2 cellular contexts compared by ENCODE assay signal in genomic region chr6:11921017-11921438, GRCh38.
A peak's percentile ranks its signal among the peaks of the same experiment; 100 is the strongest.
TF ChIP-seq lines count a peak whose summit lies in the region.

No MANE protein-coding gene starts in this region.

TF ChIP-seq in HEK293, 187 proteins besides CTCF, POLR2A, EP300 and RAD21 (continued from another document and continues in another):
- TF ChIP-seq ZXDB (tag by site-specific recombination; IDR thresholded peaks at IDR 0.05), result no peak
- TF ChIP-seq ZNF530 (tag by site-specific recombination; IDR thresholded peaks at IDR 0.05; ENCODE audit: low read depth), result no peak
- no peak for TF ChIP-seq ZNF341 (tag by site-specific recombination; IDR thresholded peaks at IDR 0.05; ENCODE audit: low read depth)
- TF ChIP-seq, protein P1, sequence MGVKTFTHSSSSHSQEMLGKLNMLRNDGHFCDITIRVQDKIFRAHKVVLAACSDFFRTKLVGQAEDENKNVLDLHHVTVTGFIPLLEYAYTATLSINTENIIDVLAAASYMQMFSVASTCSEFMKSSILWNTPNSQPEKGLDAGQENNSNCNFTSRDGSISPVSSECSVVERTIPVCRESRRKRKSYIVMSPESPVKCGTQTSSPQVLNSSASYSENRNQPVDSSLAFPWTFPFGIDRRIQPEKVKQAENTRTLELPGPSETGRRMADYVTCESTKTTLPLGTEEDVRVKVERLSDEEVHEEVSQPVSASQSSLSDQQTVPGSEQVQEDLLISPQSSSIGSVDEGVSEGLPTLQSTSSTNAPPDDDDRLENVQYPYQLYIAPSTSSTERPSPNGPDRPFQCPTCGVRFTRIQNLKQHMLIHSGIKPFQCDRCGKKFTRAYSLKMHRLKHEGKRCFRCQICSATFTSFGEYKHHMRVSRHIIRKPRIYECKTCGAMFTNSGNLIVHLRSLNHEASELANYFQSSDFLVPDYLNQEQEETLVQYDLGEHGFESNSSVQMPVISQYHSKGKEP (tag by site-specific recombination; IDR thresholded peaks at IDR 0.05), result no peak
- TF ChIP-seq, protein P2, sequence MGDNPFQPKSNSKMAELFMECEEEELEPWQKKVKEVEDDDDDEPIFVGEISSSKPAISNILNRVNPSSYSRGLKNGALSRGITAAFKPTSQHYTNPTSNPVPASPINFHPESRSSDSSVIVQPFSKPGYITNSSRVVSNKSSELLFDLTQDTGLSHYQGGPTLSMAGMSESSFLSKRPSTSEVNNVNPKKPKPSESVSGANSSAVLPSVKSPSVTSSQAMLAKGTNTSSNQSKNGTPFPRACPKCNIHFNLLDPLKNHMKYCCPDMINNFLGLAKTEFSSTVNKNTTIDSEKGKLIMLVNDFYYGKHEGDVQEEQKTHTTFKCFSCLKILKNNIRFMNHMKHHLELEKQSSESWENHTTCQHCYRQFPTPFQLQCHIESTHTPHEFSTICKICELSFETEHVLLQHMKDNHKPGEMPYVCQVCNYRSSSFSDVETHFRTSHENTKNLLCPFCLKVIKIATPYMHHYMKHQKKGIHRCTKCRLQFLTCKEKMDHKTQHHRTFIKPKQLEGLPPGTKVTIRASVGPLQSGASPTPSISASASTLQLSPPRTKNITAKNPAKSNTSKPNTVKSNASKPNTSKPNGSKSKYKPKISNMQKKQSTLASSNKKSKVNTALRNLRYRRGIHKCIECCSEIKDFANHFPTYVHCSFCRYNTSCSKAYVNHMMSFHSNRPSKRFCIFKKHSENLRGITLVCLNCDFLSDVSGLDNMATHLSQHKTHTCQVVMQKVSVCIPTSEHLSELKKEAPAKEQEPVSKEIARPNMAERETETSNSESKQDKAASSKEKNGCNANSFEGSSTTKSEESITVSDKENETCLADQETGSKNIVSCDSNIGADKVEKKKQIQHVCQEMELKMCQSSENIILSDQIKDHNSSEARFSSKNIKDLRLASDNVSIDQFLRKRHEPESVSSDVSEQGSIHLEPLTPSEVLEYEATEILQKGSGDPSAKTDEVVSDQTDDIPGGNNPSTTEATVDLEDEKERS (tag by site-specific recombination; IDR thresholded peaks at IDR 0.05), result no peak
- TF ChIP-seq ZNF324 (tag by site-specific recombination; IDR thresholded peaks at IDR 0.05), result no peak
- no peak for TF ChIP-seq KLF9 (tag by site-specific recombination; IDR thresholded peaks at IDR 0.05; ENCODE audit: low read depth)
- TF ChIP-seq ZIC2 (tag by site-specific recombination; IDR thresholded peaks at IDR 0.05), result peak; percentile 91
- no peak for TF ChIP-seq ZNF121 (tag by site-specific recombination; IDR thresholded peaks at IDR 0.05)
- no peak for TF ChIP-seq HOXA7 (CRISPR knock-in tag; IDR thresholded peaks at IDR 0.05; ENCODE audit: borderline replicate concordance)
- TF ChIP-seq SALL2 (tag by site-specific recombination; IDR thresholded peaks at IDR 0.05; ENCODE audit: borderline replicate concordance), result no peak
- no peak for TF ChIP-seq ZNF426 (tag by site-specific recombination; IDR thresholded peaks at IDR 0.05)
- TF ChIP-seq ZNF26 (tag by site-specific recombination; IDR thresholded peaks at IDR 0.05), result no peak
- TF ChIP-seq ZNF600 (tag by site-specific recombination; IDR thresholded peaks at IDR 0.05), result peak; percentile 75
- TF ChIP-seq ZNF677 (tag by site-specific recombination; IDR thresholded peaks at IDR 0.05), result no peak
- TF ChIP-seq ZNF404 (tag by site-specific recombination; IDR thresholded peaks at IDR 0.05), result no peak
- TF ChIP-seq BCL6B (tag by site-specific recombination; IDR thresholded peaks at IDR 0.05), result no peak
- no peak for TF ChIP-seq ZSCAN30 (tag by site-specific recombination; IDR thresholded peaks at IDR 0.05)
- no peak for TF ChIP-seq ZNF488 (tag by site-specific recombination; IDR thresholded peaks at IDR 0.05)
- TF ChIP-seq ZNF19 (tag by site-specific recombination; IDR thresholded peaks at IDR 0.05; ENCODE audit: low read depth), result no peak
- TF ChIP-seq PBX3 (CRISPR knock-in tag; IDR thresholded peaks at IDR 0.05), result no peak

TF ChIP-seq in K562, 482 proteins besides CTCF, POLR2A, EP300 and RAD21 (continued from another document and continues in another):
- TF ChIP-seq, protein P3, sequence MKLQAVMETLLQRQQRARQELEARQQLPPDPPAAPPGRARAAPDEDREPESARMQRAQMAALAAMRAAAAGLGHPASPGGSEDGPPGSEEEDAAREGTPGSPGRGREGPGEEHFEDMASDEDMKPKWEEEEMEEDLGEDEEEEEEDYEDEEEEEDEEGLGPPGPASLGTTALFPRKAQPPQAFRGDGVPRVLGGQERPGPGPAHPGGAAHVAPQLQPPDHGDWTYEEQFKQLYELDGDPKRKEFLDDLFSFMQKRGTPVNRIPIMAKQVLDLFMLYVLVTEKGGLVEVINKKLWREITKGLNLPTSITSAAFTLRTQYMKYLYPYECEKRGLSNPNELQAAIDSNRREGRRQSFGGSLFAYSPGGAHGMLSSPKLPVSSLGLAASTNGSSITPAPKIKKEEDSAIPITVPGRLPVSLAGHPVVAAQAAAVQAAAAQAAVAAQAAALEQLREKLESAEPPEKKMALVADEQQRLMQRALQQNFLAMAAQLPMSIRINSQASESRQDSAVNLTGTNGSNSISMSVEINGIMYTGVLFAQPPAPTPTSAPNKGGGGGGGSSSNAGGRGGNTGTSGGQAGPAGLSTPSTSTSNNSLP (IDR thresholded peaks at IDR 0.05; ENCODE audit: borderline replicate concordance, low read depth, low read length), result no peak
- TF ChIP-seq SRSF9 (IDR thresholded peaks at IDR 0.05; ENCODE audit: borderline replicate concordance, low read depth, low read length) (no peak), RCOR1 (IDR thresholded peaks at IDR 0.05; ENCODE audit: borderline replicate concordance in 1 of 2, low read depth in 2 of 2, low read length in 2 of 2) (peak; percentile 5 to 85; a peak in 2 of 4 replicates), MTA3 (IDR thresholded peaks at IDR 0.05; ENCODE audit: borderline replicate concordance) (peak; percentile 89; the same call in 1 of the 2 replicates), LARP7 (IDR thresholded peaks at IDR 0.05) (no peak), MAFK (IDR thresholded peaks at IDR 0.05; ENCODE audit: low read length) (peak; percentile 84), MEF2D (tag; conservative IDR thresholded peaks at IDR 0.05; ENCODE audit: low read depth) (no peak), TAL1 (IDR thresholded peaks at IDR 0.05) (no peak), TAF9B (IDR thresholded peaks at IDR 0.05; ENCODE audit: partially characterized antibody) (peak; percentile 39), RUNX1 (IDR thresholded peaks at IDR 0.05; ENCODE audit: low read depth) (peak; percentile 67; the same call in 1 of the 2 replicates), SRF (CRISPR knock-in tag; IDR thresholded peaks at IDR 0.05) (peak in 1 of 2 experiments; percentile 64; a peak in 1 of 4 replicates), ZNF140 (CRISPR knock-in tag; IDR thresholded peaks at IDR 0.05) (no peak), ZBTB43 (CRISPR knock-in tag; IDR thresholded peaks at IDR 0.05) (no peak), ELK3 (CRISPR knock-in tag; IDR thresholded peaks at IDR 0.05) (no peak), SLC30A9 (CRISPR knock-in tag; IDR thresholded peaks at IDR 0.05) (no peak), KLF6 (CRISPR knock-in tag; IDR thresholded peaks at IDR 0.05; ENCODE audit: borderline replicate concordance) (no peak; the same call in 1 of the 2 replicates), ZNF239 (CRISPR knock-in tag; IDR thresholded peaks at IDR 0.05) (peak; percentile 35; the same call in 1 of the 2 replicates), GATAD2B (IDR thresholded peaks at IDR 0.05; ENCODE audit: borderline replicate concordance) (no peak; the same call in 1 of the 2 replicates), ZFP36 (IDR thresholded peaks at IDR 0.05; ENCODE audit: low read depth, low read length, partially characterized antibody) (peak; percentile 15), DEAF1 (CRISPR knock-in tag; IDR thresholded peaks at IDR 0.05) (no peak), ZNF785 (CRISPR knock-in tag; IDR thresholded peaks at IDR 0.05) (no peak)
- TF ChIP-seq, protein P4, sequence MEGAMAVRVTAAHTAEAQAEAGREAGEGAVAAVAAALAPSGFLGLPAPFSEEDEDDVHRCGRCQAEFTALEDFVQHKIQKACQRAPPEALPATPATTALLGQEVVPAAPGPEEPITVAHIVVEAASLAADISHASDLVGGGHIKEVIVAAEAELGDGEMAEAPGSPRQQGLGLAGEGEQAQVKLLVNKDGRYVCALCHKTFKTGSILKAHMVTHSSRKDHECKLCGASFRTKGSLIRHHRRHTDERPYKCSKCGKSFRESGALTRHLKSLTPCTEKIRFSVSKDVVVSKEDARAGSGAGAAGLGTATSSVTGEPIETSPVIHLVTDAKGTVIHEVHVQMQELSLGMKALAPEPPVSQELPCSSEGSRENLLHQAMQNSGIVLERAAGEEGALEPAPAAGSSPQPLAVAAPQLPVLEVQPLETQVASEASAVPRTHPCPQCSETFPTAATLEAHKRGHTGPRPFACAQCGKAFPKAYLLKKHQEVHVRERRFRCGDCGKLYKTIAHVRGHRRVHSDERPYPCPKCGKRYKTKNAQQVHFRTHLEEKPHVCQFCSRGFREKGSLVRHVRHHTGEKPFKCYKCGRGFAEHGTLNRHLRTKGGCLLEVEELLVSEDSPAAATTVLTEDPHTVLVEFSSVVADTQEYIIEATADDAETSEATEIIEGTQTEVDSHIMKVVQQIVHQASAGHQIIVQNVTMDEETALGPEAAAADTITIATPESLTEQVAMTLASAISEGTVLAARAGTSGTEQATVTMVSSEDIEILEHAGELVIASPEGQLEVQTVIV (CRISPR knock-in tag; IDR thresholded peaks at IDR 0.05; ENCODE audit: borderline replicate concordance), result no peak
- TF ChIP-seq, protein P5, sequence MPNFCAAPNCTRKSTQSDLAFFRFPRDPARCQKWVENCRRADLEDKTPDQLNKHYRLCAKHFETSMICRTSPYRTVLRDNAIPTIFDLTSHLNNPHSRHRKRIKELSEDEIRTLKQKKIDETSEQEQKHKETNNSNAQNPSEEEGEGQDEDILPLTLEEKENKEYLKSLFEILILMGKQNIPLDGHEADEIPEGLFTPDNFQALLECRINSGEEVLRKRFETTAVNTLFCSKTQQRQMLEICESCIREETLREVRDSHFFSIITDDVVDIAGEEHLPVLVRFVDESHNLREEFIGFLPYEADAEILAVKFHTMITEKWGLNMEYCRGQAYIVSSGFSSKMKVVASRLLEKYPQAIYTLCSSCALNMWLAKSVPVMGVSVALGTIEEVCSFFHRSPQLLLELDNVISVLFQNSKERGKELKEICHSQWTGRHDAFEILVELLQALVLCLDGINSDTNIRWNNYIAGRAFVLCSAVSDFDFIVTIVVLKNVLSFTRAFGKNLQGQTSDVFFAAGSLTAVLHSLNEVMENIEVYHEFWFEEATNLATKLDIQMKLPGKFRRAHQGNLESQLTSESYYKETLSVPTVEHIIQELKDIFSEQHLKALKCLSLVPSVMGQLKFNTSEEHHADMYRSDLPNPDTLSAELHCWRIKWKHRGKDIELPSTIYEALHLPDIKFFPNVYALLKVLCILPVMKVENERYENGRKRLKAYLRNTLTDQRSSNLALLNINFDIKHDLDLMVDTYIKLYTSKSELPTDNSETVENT (CRISPR knock-in tag; IDR thresholded peaks at IDR 0.05), result peak; percentile 68; the same call in 1 of the 2 replicates
- TF ChIP-seq, protein P6, sequence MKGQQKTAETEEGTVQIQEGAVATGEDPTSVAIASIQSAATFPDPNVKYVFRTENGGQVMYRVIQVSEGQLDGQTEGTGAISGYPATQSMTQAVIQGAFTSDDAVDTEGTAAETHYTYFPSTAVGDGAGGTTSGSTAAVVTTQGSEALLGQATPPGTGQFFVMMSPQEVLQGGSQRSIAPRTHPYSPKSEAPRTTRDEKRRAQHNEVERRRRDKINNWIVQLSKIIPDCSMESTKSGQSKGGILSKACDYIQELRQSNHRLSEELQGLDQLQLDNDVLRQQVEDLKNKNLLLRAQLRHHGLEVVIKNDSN (CRISPR knock-in tag; IDR thresholded peaks at IDR 0.05), result no peak
- TF ChIP-seq, protein P7, sequence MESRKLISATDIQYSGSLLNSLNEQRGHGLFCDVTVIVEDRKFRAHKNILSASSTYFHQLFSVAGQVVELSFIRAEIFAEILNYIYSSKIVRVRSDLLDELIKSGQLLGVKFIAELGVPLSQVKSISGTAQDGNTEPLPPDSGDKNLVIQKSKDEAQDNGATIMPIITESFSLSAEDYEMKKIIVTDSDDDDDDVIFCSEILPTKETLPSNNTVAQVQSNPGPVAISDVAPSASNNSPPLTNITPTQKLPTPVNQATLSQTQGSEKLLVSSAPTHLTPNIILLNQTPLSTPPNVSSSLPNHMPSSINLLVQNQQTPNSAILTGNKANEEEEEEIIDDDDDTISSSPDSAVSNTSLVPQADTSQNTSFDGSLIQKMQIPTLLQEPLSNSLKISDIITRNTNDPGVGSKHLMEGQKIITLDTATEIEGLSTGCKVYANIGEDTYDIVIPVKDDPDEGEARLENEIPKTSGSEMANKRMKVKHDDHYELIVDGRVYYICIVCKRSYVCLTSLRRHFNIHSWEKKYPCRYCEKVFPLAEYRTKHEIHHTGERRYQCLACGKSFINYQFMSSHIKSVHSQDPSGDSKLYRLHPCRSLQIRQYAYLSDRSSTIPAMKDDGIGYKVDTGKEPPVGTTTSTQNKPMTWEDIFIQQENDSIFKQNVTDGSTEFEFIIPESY (CRISPR knock-in tag; IDR thresholded peaks at IDR 0.05), result no peak
